In the genomic region with DNA sequence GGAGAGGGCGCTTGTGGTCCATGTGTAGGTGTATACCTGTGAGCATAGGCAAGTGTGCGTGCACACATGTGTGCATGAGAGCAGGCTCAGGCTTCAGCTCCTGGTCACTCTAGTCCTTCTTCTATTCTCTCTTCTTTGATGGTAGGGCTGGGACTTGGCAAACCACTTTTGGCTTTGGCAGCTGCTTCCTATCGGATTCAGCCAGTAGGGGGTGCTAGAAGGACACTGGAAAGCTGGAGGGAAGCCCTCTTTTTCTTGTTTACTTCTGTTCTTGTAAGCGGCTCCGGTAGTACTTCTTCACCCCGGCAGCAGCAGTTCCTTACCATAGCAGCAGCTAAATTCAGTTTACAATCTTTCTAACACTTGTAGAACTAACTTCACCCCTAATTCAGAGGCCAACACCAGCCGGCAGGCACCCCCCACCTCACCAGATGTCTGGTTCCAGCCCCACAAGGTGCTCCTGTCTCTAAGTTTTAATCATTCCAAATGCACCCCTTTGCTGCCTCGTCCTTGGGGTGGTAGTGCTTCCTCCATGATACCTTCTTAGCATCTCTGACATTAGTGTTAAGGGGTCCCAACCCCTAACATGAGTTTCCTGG, we compare ENCODE assay signal across 8 cellular contexts. TPM values are rescaled to one million over a fixed set of nuclear protein-coding genes. Genes with fewer than 3 reads are reported as not detected.
DNase-seq lines count a peak whose midpoint lies in the region; ATAC-seq and TF ChIP-seq lines count a peak whose summit lies in the region.

No MANE protein-coding gene starts in this region.

- CTCF ChIA-PET in CD4-positive, alpha-beta memory T cell (lab: Charles Lee; ENCODE audit: partially characterized antibody), result interaction anchor here (0.7 to 11.6 kb wide), 30 partner anchors 9 to 781 kb away, joined by 3 to 404 read pairs (median 6); partner anchors contain the start of genes DTL, INTS7, NENF and PACC1
- CTCF ChIA-PET in HCT116 (lab: Charles Lee) (interaction anchor here (0.6 to 4.4 kb wide), 10 partner anchors 8 to 778 kb away, joined by 3 to 122 read pairs (median 6); partner anchors contain the start of genes DTL and INTS7), OCI-LY7 (lab: Charles Lee; ENCODE audit: unreplicated experiment) (interaction anchor here (0.6 to 1.6 kb wide), 4 partner anchors 12 to 760 kb away, joined by 3 to 5 read pairs (median 4); no protein-coding TSS in a partner anchor)

- H3K4me2 ChIP-seq in HCT116 (ENCODE audit: low read length), result no peak overlapping the region
- no peak overlapping the region for H3K4me2 ChIP-seq in OCI-LY7 (ENCODE audit: low read length)

- no peak for TF ChIP-seq POLR2A in HCT116 (IDR thresholded peaks at IDR 0.05; ENCODE audit: borderline replicate concordance, extremely low read depth, insufficient read depth, insufficient read length)

- RAD21 ChIA-PET in HCT116 (lab: Charles Lee; ENCODE audit: low non-redundant PET in 1 of 2, low total read pairs in 2 of 2, uncharacterized antibody in 2 of 2, unreplicated experiment in 2 of 2), result interaction anchor here (0.6 to 1.2 kb wide), 3 partner anchors 19 to 387 kb away, joined by 3 to 5 read pairs (median 3); no protein-coding TSS in a partner anchor

- peak; percentile 38 to 51 (median 38) for DNase-seq in CD4-positive, alpha-beta memory T cell
- DNase-seq in HCT116 (ENCODE audit: low read depth, low spot score) (peak; percentile 48), OCI-LY7 (ENCODE audit: low spot score) (peak; percentile 65), activated T-helper 1 cell treated with Interleukin-2 at 50 U/mL for 16 hours (ENCODE audit: low read depth) (peak; percentile 10), left ventricle myocardium inferior (no peak), inferior parietal cortex (ENCODE audit: extremely low spot score) (no peak)
- peak; percentile 35 for DNase-seq in stimulated activated CD4-positive, alpha-beta T cell treated with anti-CD3 and anti-CD28 coated beads, Interleukin-2, amount 100 ng/mL, for 4 hours (ENCODE audit: low read depth)

- H3K79me2 ChIP-seq in HCT116 (ENCODE audit: insufficient read depth, low read length), result no peaks in the 10 kb centered on the region
- no peaks in the 10 kb centered on the region for H3K79me2 ChIP-seq in OCI-LY7 (ENCODE audit: insufficient read depth, low read depth, low read length)

- no peaks in the 10 kb centered on the region for H3K36me3 Mint-ChIP-seq in CD4-positive, alpha-beta memory T cell

- no peaks in the 10 kb centered on the region for H3K36me3 ChIP-seq in CD4-positive, alpha-beta memory T cell (ENCODE audit: insufficient read depth, low read length)
- no peaks in the 10 kb centered on the region for H3K36me3 ChIP-seq in HCT116 (ENCODE audit: control insufficient read depth in 1 of 2, insufficient read depth in 2 of 2, low read length in 2 of 2)
- H3K36me3 ChIP-seq in OCI-LY7 (ENCODE audit: insufficient read depth, low read length), result no peaks in the 10 kb centered on the region
- H3K36me3 ChIP-seq in left ventricle myocardium inferior, result no peaks in the 10 kb centered on the region

- H3K9me2 ChIP-seq in HCT116 (ENCODE audit: insufficient read depth) (no peaks in the 10 kb centered on the region), OCI-LY7 (ENCODE audit: insufficient read depth, low read length) (no peaks in the 10 kb centered on the region)

- intact Hi-C loops in CD4-positive, alpha-beta memory T cell (cut with micrococcal nuclease), result loop anchor here (5.0 kb wide), 3 partner anchors 91 to 761 kb away; no protein-coding TSS in a partner anchor
- intact Hi-C loops in HCT116 (cut with micrococcal nuclease) (loop anchor here (2.0 to 10.0 kb wide), 5 partner anchors 91 to 761 kb away; partner anchors contain the start of gene PPP2R5A), OCI-LY7 (cut with micrococcal nuclease; ENCODE audit: unreplicated experiment) (loop anchor here (2.0 to 10.0 kb wide), 7 partner anchors 89 to 777 kb away; partner anchors contain the start of gene PPP2R5A), left ventricle myocardium inferior (cut with micrococcal nuclease) (loop anchor here (5.0 to 10.0 kb wide), 2 partner anchors 93 to 386 kb away; no protein-coding TSS in a partner anchor)

- H3K27ac Mint-ChIP-seq in CD4-positive, alpha-beta memory T cell, result peak overlapping the region in 2 of 7 donors; percentile 12 to 13

- H3K9ac ChIP-seq in HCT116 (ENCODE audit: low read length), result no peak overlapping the region

- ATAC-seq in HCT116 (peak; percentile 45; the same call in 1 of the 2 replicates), HG03521 (IDR thresholded peaks at IDR 0.05; ENCODE audit: unreplicated experiment) (no peak)

- H3K9me3 Mint-ChIP-seq in CD4-positive, alpha-beta memory T cell, result no peaks in the 10 kb centered on the region

- no peak overlapping the region for H3K4me3 Mint-ChIP-seq in CD4-positive, alpha-beta memory T cell

- H2AFZ ChIP-seq in HCT116 (ENCODE audit: low read depth, low read length, poor library complexity, severe bottlenecking) (no peak overlapping the region), OCI-LY7 (ENCODE audit: low read length) (no peak overlapping the region)

- TF ChIP-seq CTCF in HCT116 (IDR thresholded peaks at IDR 0.05 in 2 of 3, conservative IDR thresholded peaks at IDR 0.05 in 1 of 3; ENCODE audit: borderline replicate concordance in 1 of 3, insufficient read depth in 1 of 3, low read depth in 2 of 3, low read length in 2 of 3), result peak; percentile 77 to 81 (median 79)
- TF ChIP-seq CTCF in OCI-LY7 (conservative IDR thresholded peaks at IDR 0.05; ENCODE audit: low read length), result peak; percentile 91
- TF ChIP-seq CTCF in left ventricle myocardium inferior (IDR thresholded peaks at IDR 0.05; ENCODE audit: borderline replicate concordance), result peak; percentile 61

- H4K20me1 ChIP-seq in HCT116 (ENCODE audit: insufficient read depth) (no peaks in the 10 kb centered on the region), OCI-LY7 (ENCODE audit: insufficient read depth, low read length) (no peaks in the 10 kb centered on the region)

- no TSS peak for BruUV-seq in HCT116 (replicated peaks; lab: Mats Ljungman, UMichigan)
- BruUV-seq in OCI-LY7 (replicated peaks; lab: Mats Ljungman, UMichigan), result no TSS peak

- peaks cover 3% of the 10 kb centered on the region for H3K4me1 ChIP-seq in CD4-positive, alpha-beta memory T cell (ENCODE audit: insufficient read depth, low read length)
- peaks cover 0 to 6% of the 10 kb centered on the region in 2 experiments; a peak in 1 of 4 replicates for H3K4me1 ChIP-seq in HCT116 (ENCODE audit: control insufficient read depth in 1 of 2, insufficient read depth in 2 of 2, low read length in 2 of 2)
- H3K4me1 ChIP-seq in OCI-LY7 (ENCODE audit: insufficient read depth, low read length, poor library complexity, severe bottlenecking), result peaks cover 4% of the 10 kb centered on the region
- peaks cover 26% of the 10 kb centered on the region for H3K4me1 ChIP-seq in left ventricle myocardium inferior

- H3K27me3 ChIP-seq in CD4-positive, alpha-beta memory T cell (ENCODE audit: insufficient read depth, low read length), result no peaks in the 10 kb centered on the region
- H3K27me3 ChIP-seq in HCT116 (ENCODE audit: insufficient read depth, low read length) (no peaks in the 10 kb centered on the region), left ventricle myocardium inferior (ENCODE audit: low read depth) (no peaks in the 10 kb centered on the region)

- H3K4me3 ChIP-seq in CD4-positive, alpha-beta memory T cell (ENCODE audit: low read length in 2 of 2), result no peak overlapping the region
- H3K4me3 ChIP-seq in HCT116 (replicated peaks in 1 of 2; ENCODE audit: low read depth in 1 of 2, low read length in 2 of 2), result no peak overlapping the region
- no peak overlapping the region for H3K4me3 ChIP-seq in OCI-LY7 (ENCODE audit: low read depth, low read length, poor library complexity, severe bottlenecking)
- H3K4me3 ChIP-seq in left ventricle myocardium inferior, result no peak overlapping the region

- H3K27ac ChIP-seq in CD4-positive, alpha-beta memory T cell (ENCODE audit: low read depth, low read length), result no peak overlapping the region
- H3K27ac ChIP-seq in HCT116 (ENCODE audit: low read depth, low read length) (no peak overlapping the region), OCI-LY7 (ENCODE audit: low read depth, low read length, poor library complexity, severe bottlenecking) (no peak overlapping the region), left ventricle myocardium inferior (replicated peaks) (no peak overlapping the region)

- no peaks in the 10 kb centered on the region for H3K9me3 ChIP-seq in CD4-positive, alpha-beta memory T cell (ENCODE audit: control insufficient read depth in 1 of 2, low read length in 2 of 2)
- H3K9me3 ChIP-seq in HCT116 (ENCODE audit: control insufficient read depth in 1 of 2, insufficient read depth in 1 of 2, low read depth in 1 of 2, low read length in 2 of 2) (no peaks in the 10 kb centered on the region), OCI-LY7 (ENCODE audit: low read length) (no peaks in the 10 kb centered on the region), left ventricle myocardium inferior (replicated peaks) (peaks cover 6% of the 10 kb centered on the region)

- POLR2A ChIA-PET in CD4-positive, alpha-beta memory T cell (lab: Charles Lee; ENCODE audit: partially characterized antibody), result interaction anchor here (1.2 to 1.3 kb wide), 2 partner anchors 422 to 777 kb away, joined by 4 to 6 read pairs; partner anchors contain the start of genes DTL and INTS7
- POLR2A ChIA-PET in HCT116 (lab: Charles Lee), result no interaction called here
- POLR2A ChIA-PET in OCI-LY7 (lab: Charles Lee), result interaction anchor here (0.5 to 1.1 kb wide), 2 partner anchors 537 to 779 kb away, joined by 3 read pairs; no protein-coding TSS in a partner anchor

- peaks cover 0 to 10% (median under 1%) of the 10 kb centered on the region in 4 donors for H3K4me1 Mint-ChIP-seq in CD4-positive, alpha-beta memory T cell

- peak; percentile 93 for TF ChIP-seq RAD21 in HCT116 (IDR thresholded peaks at IDR 0.05; ENCODE audit: low read depth)

- H3K27me3 Mint-ChIP-seq in CD4-positive, alpha-beta memory T cell, result no peaks in the 10 kb centered on the region

TF ChIP-seq in HCT116, 20 proteins besides CTCF, POLR2A, EP300 and RAD21:
- no peak for TF ChIP-seq EZH2 (IDR thresholded peaks at IDR 0.05)
TF ChIP-seq in HCT116: peak in this region for 0.

RNA-seq across cellular contexts. Expression of gene NENF, which starts 25.1 kb away (rescaled TPM):
- total RNA-seq in CD4-positive, alpha-beta memory T cell, result 10 to 100 TPM; 18.7 to 21.0 TPM
- polyA plus RNA-seq in CD4-positive, alpha-beta memory T cell, result 10 to 100 TPM; 42.6 to 76.2 TPM
- 78.4 TPM for total RNA-seq in HCT116 (2021; ENCODE audit: unreplicated experiment)
- polyA plus RNA-seq in HCT116 (2012), result 97.2 and 107 TPM in 2 replicates
- total RNA-seq in OCI-LY7 (2014; rRNA removed; shearing (Covaris generic)), result 12.9 and 15.5 TPM in 2 replicates
- 12.7 and 15.0 TPM in 2 replicates for total RNA-seq in OCI-LY7 (2022)
- 108 TPM for total RNA-seq in left ventricle myocardium inferior

RNA-seq across cellular contexts. Expression of gene PACC1, which starts 43.2 kb away (rescaled TPM):
- 10 to 100 TPM in 1 of 2 experiments, 1 to 10 TPM in 1; 9.7 to 12.3 TPM for total RNA-seq in CD4-positive, alpha-beta memory T cell
- polyA plus RNA-seq in CD4-positive, alpha-beta memory T cell, result 1 to 10 TPM; 8.8 to 9.4 TPM
- 17.6 TPM for total RNA-seq in HCT116 (2021; ENCODE audit: unreplicated experiment)
- polyA plus RNA-seq in HCT116 (2012), result 16.2 and 18.0 TPM in 2 replicates
- 23.6 and 30.8 TPM in 2 replicates for total RNA-seq in OCI-LY7 (2014; rRNA removed; shearing (Covaris generic))
- total RNA-seq in OCI-LY7 (2022), result 15.7 and 17.3 TPM in 2 replicates
- 2.6 TPM for total RNA-seq in left ventricle myocardium inferior

Comparison
In these comparisons a context has a peak if more than half of its experiments do, and no peak if none do; other contexts are left out.
1. DNase-seq: peak in CD4-positive, alpha-beta memory T cell (5 of 5), HCT116 (single experiment), OCI-LY7 (single experiment), activated T-helper 1 cell treated with Interleukin-2 at 50 U/mL for 16 hours (single experiment) and stimulated activated CD4-positive, alpha-beta T cell treated with anti-CD3 and anti-CD28 coated beads, Interleukin-2, amount 100 ng/mL, for 4 hours (single experiment); none in left ventricle myocardium inferior (single experiment) and inferior parietal cortex (single experiment).
2. Peak in every context shown above with its lines, with median percentiles within 50 percentile points of each other: CTCF ChIP-seq.